7 cellular contexts compared by ENCODE assay signal in genomic region chr12:2959194-2959507, GRCh38. TPM values are rescaled to one million over a fixed set of nuclear protein-coding genes. Genes with fewer than 3 reads are reported as not detected.
A peak's percentile ranks its signal among the peaks of the same experiment; 100 is the strongest.
DNase-seq lines count a peak whose midpoint lies in the region; ATAC-seq, FAIRE-seq and TF ChIP-seq lines count a peak whose summit lies in the region.

TEAD4 (plus strand) TSS chr12:2959397.

- H3K27me3 Mint-ChIP-seq in activated CD8-positive, alpha-beta T cell treated with anti-CD3 and anti-CD28 coated beads, Interleukin-2, amount 10 ng/mL, durations not matched to agents 7 days and 5 days (ENCODE audit: low read depth): peaks cover 54% of the 10 kb centered on the region

- H3K4me3 Mint-ChIP-seq in activated CD8-positive, alpha-beta T cell treated with anti-CD3 and anti-CD28 coated beads, Interleukin-2, amount 10 ng/mL, durations not matched to agents 7 days and 5 days: peak within 1 kb of the TSS; percentile 74

- peaks cover 15% of the 10 kb centered on the region for H3K4me1 Mint-ChIP-seq in activated CD8-positive, alpha-beta T cell treated with anti-CD3 and anti-CD28 coated beads, Interleukin-2, amount 10 ng/mL, durations not matched to agents 7 days and 5 days (ENCODE audit: low read depth)

- no peaks in the 10 kb centered on the region for H3K9me3 ChIP-seq in MM.1S (replicated peaks; ENCODE audit: insufficient read depth, low read length)

- H3K9me2 ChIP-seq in MM.1S (replicated peaks; ENCODE audit: insufficient read depth, low read length): no peaks in the 10 kb centered on the region

- 0 out of 2 replicates have a peak, but pooled peaks cover 4% of the 10 kb centered on the region for H3K79me2 ChIP-seq in MM.1S (ENCODE audit: low read length)

- no peak within 1 kb of the TSS for H3K27ac Mint-ChIP-seq in activated CD8-positive, alpha-beta T cell treated with anti-CD3 and anti-CD28 coated beads, Interleukin-2, amount 10 ng/mL, durations not matched to agents 7 days and 5 days

- no peaks in the 10 kb centered on the region for H3K4me1 ChIP-seq in MM.1S (ENCODE audit: low read length)

- H4K20me1 ChIP-seq in MM.1S (ENCODE audit: insufficient read depth, low read length): no peaks in the 10 kb centered on the region

- H2AFZ ChIP-seq in MM.1S (ENCODE audit: low read length): peak within 1 kb of the TSS; percentile 86

- H3K27me3 ChIP-seq in MM.1S (replicated peaks; ENCODE audit: insufficient read depth, low read length): peaks cover 7% of the 10 kb centered on the region

- H3K9ac ChIP-seq in MM.1S (ENCODE audit: low read length): peak within 1 kb of the TSS; percentile 38; the same call in 1 of the 2 replicates

- H3F3A ChIP-seq in MM.1S (ENCODE audit: insufficient read depth, low read length): no peaks in the 10 kb centered on the region

- POLR2A ChIA-PET in activated CD8-positive, alpha-beta T cell treated with anti-CD3 and anti-CD28 coated beads, Interleukin-2, amount 10 ng/mL, durations not matched to agents 7 days and 5 days (lab: Charles Lee): no interaction called here

- H3K36me3 ChIP-seq in MM.1S (replicated peaks; ENCODE audit: insufficient read depth, low read length): no peaks in the 10 kb centered on the region

- no peaks in the 10 kb centered on the region for H3K36me3 Mint-ChIP-seq in activated CD8-positive, alpha-beta T cell treated with anti-CD3 and anti-CD28 coated beads, Interleukin-2, amount 10 ng/mL, durations not matched to agents 7 days and 5 days (ENCODE audit: low read depth)

- ATAC-seq in activated CD8-positive, alpha-beta T cell treated with anti-CD3 and anti-CD28 coated beads, Interleukin-2, amount 10 ng/mL, durations not matched to agents 7 days and 5 days: peak; percentile 55
- ATAC-seq in omental fat pad (ENCODE audit: low FRiP score) (peak; percentile 84), GM19463 (IDR thresholded peaks at IDR 0.05; ENCODE audit: unreplicated experiment) (no peak), HG03097 (IDR thresholded peaks at IDR 0.05; ENCODE audit: low FRiP score, unreplicated experiment) (no peak)

- peak within 1 kb of the TSS; percentile 83 for H3K4me2 ChIP-seq in MM.1S (ENCODE audit: low read depth, low read length)

- DNase-seq in MM.1S (peak; percentile 27), frontal cortex (ENCODE audit: low spot score in 2 of 2) (peak; percentile 73 to 74), omental fat pad (ENCODE audit: low spot score) (no peak)
- DNase-seq in activated CD8-positive, alpha-beta T cell treated with anti-CD3 and anti-CD28 coated beads, Interleukin-2, amount 10 ng/mL, durations not matched to agents 7 days and 5 days: no peak

- no peak for FAIRE-seq in frontal cortex (lab: Jason Lieb, UNC)

- TF ChIP-seq CTCF in MM.1S (IDR thresholded peaks at IDR 0.05; ENCODE audit: low read length) (no peak), omental fat pad (IDR thresholded peaks at IDR 0.05) (no peak)

- no peaks in the 10 kb centered on the region for H3K9me3 Mint-ChIP-seq in activated CD8-positive, alpha-beta T cell treated with anti-CD3 and anti-CD28 coated beads, Interleukin-2, amount 10 ng/mL, durations not matched to agents 7 days and 5 days (ENCODE audit: insufficient read depth)

- no peak within 1 kb of the TSS for H3K27ac ChIP-seq in MM.1S (ENCODE audit: low read length)

- H3K4me3 ChIP-seq in GM08714 (ENCODE audit: low read length) (peak within 1 kb of the TSS; percentile 72), MM.1S (ENCODE audit: low read length) (peak within 1 kb of the TSS; percentile 64)

- CTCF ChIA-PET in activated CD8-positive, alpha-beta T cell treated with anti-CD3 and anti-CD28 coated beads, Interleukin-2, amount 10 ng/mL, durations not matched to agents 7 days and 5 days (lab: Charles Lee): no interaction called here

RNA-seq across cellular contexts. Expression of gene TEAD4, which starts in this region (rescaled TPM):
- under 1 TPM; 0.34 to 0.44 TPM for total RNA-seq in activated CD8-positive, alpha-beta T cell treated with anti-CD3 and anti-CD28 coated beads, Interleukin-2, amount 10 ng/mL, durations not matched to agents 7 days and 5 days
- 0.41 TPM for total RNA-seq in frontal cortex
- total RNA-seq in omental fat pad: 10 to 100 TPM; 14.5 to 79.3 (median 17.0) TPM

Comparison
In these comparisons a context has a peak if more than half of its experiments do, and no peak if none do; other contexts are left out.
1. RNA of gene TEAD4 (total RNA-seq): 14.5 to 79.3 TPM in omental fat pad; 0.34 to 0.44 TPM in activated CD8-positive, alpha-beta T cell treated with anti-CD3 and anti-CD28 coated beads, Interleukin-2, amount 10 ng/mL, durations not matched to agents 7 days and 5 days and 0.41 TPM in frontal cortex (single experiment); every median in the first group is over 10 times any median in the second.
2. Peak in ATAC-seq in activated CD8-positive, alpha-beta T cell treated with anti-CD3 and anti-CD28 coated beads, Interleukin-2, amount 10 ng/mL, durations not matched to agents 7 days and 5 days; RNA of the gene not detected or under 1 TPM.
3. Peak in DNase-seq in frontal cortex; RNA of the gene not detected or under 1 TPM.